In the genomic region with DNA sequence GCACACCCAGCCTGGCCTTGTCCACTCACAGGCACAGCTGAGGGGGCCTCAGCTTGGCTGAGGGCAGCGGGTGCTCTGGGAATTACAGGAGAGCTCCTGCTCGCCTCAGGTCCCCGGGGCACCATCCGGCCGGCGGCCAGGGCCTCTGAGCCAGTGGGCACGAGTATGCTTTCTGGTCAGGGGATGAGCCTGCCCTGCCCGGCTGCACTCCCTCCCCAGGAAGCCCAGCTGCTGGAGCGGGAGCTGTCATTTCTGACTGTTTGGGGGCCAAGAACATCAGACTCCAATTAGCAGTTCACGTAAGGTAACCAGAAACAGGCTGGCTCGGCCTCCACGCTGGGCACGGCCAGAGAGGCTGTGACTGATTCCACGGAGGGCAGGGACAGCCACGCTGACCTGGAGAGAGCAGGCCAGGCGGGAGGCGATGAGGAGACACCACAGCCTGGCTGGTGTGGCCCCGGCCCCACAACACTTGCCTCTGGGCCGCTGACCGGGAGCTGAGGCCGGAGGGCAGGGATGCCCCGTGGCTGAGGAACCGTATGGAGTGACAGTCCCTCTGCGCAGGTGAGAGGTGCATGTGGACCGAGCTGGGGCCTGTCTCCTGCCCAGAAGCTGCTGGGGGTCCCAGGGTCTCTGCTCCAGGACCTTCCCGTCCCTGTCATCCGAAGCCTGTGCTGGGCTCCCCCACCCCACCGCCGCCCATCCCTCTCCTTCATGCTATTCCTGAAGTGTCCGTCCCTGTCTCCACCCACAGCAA, we compare ENCODE assay signal across 13 cellular contexts. TPM values are rescaled to one million over a fixed set of nuclear protein-coding genes. Genes with fewer than 3 reads are reported as not detected.
DNase-seq lines count a peak whose midpoint lies in the region; ATAC-seq and TF ChIP-seq lines count a peak whose summit lies in the region.
"Had no signal": no experiment of that assay in that cellular context is flagged by ENCODE, and none has a peak within 500 bp of the region (broad histone marks: within the 10 kb centered on the region; RNA-seq: fewer than 3 reads in every experiment).

No MANE protein-coding gene starts in this region.

- H3K4me3 ChIP-seq in hepatocyte (no peak overlapping the region), gastrocnemius medialis (peak overlapping the region in 1 of 4 donors; percentile 10)

- H4K20me1 ChIP-seq in hepatocyte (ENCODE audit: insufficient read depth, poor library complexity, severe bottlenecking) = peaks cover 28% of the 10 kb centered on the region

- no peak overlapping the region for H3K4me3 Mint-ChIP-seq in activated T-helper 2 cell treated with anti-CD3 and anti-CD28 coated beads, Interferon-gamma antibody, Interleukin-2, Interleukin-4, amounts not matched to agents 10 μg/mL and 5 μg/mL and 100 μg/mL, durations not matched to agents 14 hours and 24 hours and 36 hours (ENCODE audit: low read depth)

- no peaks in the 10 kb centered on the region for H3K36me3 Mint-ChIP-seq in activated T-helper 2 cell treated with anti-CD3 and anti-CD28 coated beads, Interferon-gamma antibody, Interleukin-2, Interleukin-4, amounts not matched to agents 10 μg/mL and 5 μg/mL and 100 μg/mL, durations not matched to agents 14 hours and 24 hours and 36 hours (ENCODE audit: low read depth)

- no peak overlapping the region for H2AFZ ChIP-seq in hepatocyte

- H3K9me2 ChIP-seq in hepatocyte (replicated peaks; ENCODE audit: insufficient read depth) = no peaks in the 10 kb centered on the region

- H3K9me3 Mint-ChIP-seq in activated T-helper 2 cell treated with anti-CD3 and anti-CD28 coated beads, Interferon-gamma antibody, Interleukin-2, Interleukin-4, amounts not matched to agents 10 μg/mL and 5 μg/mL and 100 μg/mL, durations not matched to agents 14 hours and 24 hours and 36 hours = no peaks in the 10 kb centered on the region

- no peak for TF ChIP-seq POLR2A in gastrocnemius medialis (IDR thresholded peaks at IDR 0.05)

- DNase-seq in D341Med (ENCODE audit: low spot score) = peak; percentile 26
- DNase-seq in caudate nucleus (lab: John Stamatoyannopoulos, UW) = peak in 2 of 61 donors; percentile 26 to 52
- no peak for DNase-seq in hepatocyte (ENCODE audit: low spot score)
- DNase-seq in gastrocnemius medialis = peak in 1 of 2 donors; percentile 82
- DNase-seq in activated T-helper 2 cell treated with anti-CD3 and anti-CD28 coated beads, Interferon-gamma antibody, Interleukin-2, Interleukin-4, amounts not matched to agents 10 μg/mL and 5 μg/mL and 100 μg/mL, durations not matched to agents 14 hours and 24 hours and 36 hours (ENCODE audit: low spot score) = no peak
- DNase-seq in NCI-H2029 (lab: John Stamatoyannopoulos, UW) = no peak
- DNase-seq in middle frontal gyrus (ENCODE audit: extremely low spot score, low spot score) = no peak
- DNase-seq: dermis blood vessel endothelial cell; KBM-7; NCI-H1436; NCI-H526 treated with DMSO at 0.1 percent for 48 hours; stimulated activated CD8-positive, alpha-beta memory T cell treated with anti-CD3 and anti-CD28 coated beads, Interleukin-4, amount 100 ng/mL, for 48 hours had no signal

- in situ Hi-C loops in gastrocnemius medialis (cut with MboI; ENCODE audit: low sequenced_read_pairs in 4 of 4) = loop anchor here in 2 of 4 donors (5.0 to 10.0 kb wide), 2 partner anchors 84 to 92 kb away; a partner anchor contains a TSS

- H3K27ac Mint-ChIP-seq in activated T-helper 2 cell treated with anti-CD3 and anti-CD28 coated beads, Interferon-gamma antibody, Interleukin-2, Interleukin-4, amounts not matched to agents 10 μg/mL and 5 μg/mL and 100 μg/mL, durations not matched to agents 14 hours and 24 hours and 36 hours = no peak overlapping the region

- H3K9me3 ChIP-seq in hepatocyte (ENCODE audit: low read depth) (no peaks in the 10 kb centered on the region), gastrocnemius medialis (no peaks in the 10 kb centered on the region)

- H3K27me3 ChIP-seq in hepatocyte (no peaks in the 10 kb centered on the region), gastrocnemius medialis (no peaks in the 10 kb centered on the region)

- peaks cover 56% of the 10 kb centered on the region for H3K79me2 ChIP-seq in hepatocyte

- no peak for TF ChIP-seq CTCF in hepatocyte (IDR thresholded peaks at IDR 0.05; ENCODE audit: poor library complexity)
- TF ChIP-seq CTCF in gastrocnemius medialis (IDR thresholded peaks at IDR 0.05 in 4 of 5, conservative IDR thresholded peaks at IDR 0.05 in 1 of 5) = no peak

- H3K4me1 Mint-ChIP-seq in activated T-helper 2 cell treated with anti-CD3 and anti-CD28 coated beads, Interferon-gamma antibody, Interleukin-2, Interleukin-4, amounts not matched to agents 10 μg/mL and 5 μg/mL and 100 μg/mL, durations not matched to agents 14 hours and 24 hours and 36 hours (ENCODE audit: low read depth) = no peaks in the 10 kb centered on the region

- H3K36me3 ChIP-seq in hepatocyte (replicated peaks; ENCODE audit: insufficient read depth, low read depth) = no peaks in the 10 kb centered on the region
- no peaks in the 10 kb centered on the region for H3K36me3 ChIP-seq in gastrocnemius medialis

- H3K27me3 Mint-ChIP-seq in activated T-helper 2 cell treated with anti-CD3 and anti-CD28 coated beads, Interferon-gamma antibody, Interleukin-2, Interleukin-4, amounts not matched to agents 10 μg/mL and 5 μg/mL and 100 μg/mL, durations not matched to agents 14 hours and 24 hours and 36 hours (ENCODE audit: low read depth) = no peaks in the 10 kb centered on the region

- 87% methylated on average over 30 of the region's 30 CpGs for WGBS in hepatocyte (ENCODE audit: low lambda C conversion rate, missing lambda C conversion rate)

- H3K4me1 ChIP-seq in hepatocyte (ENCODE audit: insufficient read depth) = peaks cover 56% of the 10 kb centered on the region
- peaks cover 78% of the 10 kb centered on the region in 2 donors for H3K4me1 ChIP-seq in gastrocnemius medialis

- H3K27ac ChIP-seq in caudate nucleus (ENCODE audit: low read depth, low read length) = peak overlapping the region; percentile 60
- peak overlapping the region; percentile 90 for H3K27ac ChIP-seq in hepatocyte
- H3K27ac ChIP-seq in gastrocnemius medialis = peak overlapping the region; percentile 79 to 87 (median 84)

- intact Hi-C loops in gastrocnemius medialis (cut with DNase I; ENCODE audit: low total_unique reads) = loop anchor here (2.0 to 5.0 kb wide), 3 partner anchors 14 to 87 kb away; a partner anchor contains a TSS
- intact Hi-C loops in activated T-helper 2 cell treated with anti-CD3 and anti-CD28 coated beads, Interferon-gamma antibody, Interleukin-2, Interleukin-4, amounts not matched to agents 10 μg/mL and 5 μg/mL and 100 μg/mL, durations not matched to agents 14 hours and 24 hours and 36 hours (cut with micrococcal nuclease) = no loop called here

- peak; percentile 40 to 63 for ATAC-seq in gastrocnemius medialis
- ATAC-seq in GM18520 (IDR thresholded peaks at IDR 0.05; ENCODE audit: unreplicated experiment) = no peak

- no peak overlapping the region for H3K4me2 ChIP-seq in hepatocyte

RNA-seq across cellular contexts. Expression of a gene that starts 15.5 kb away (rescaled TPM):
- 69.4 and 69.5 TPM in 2 replicates for total RNA-seq in hepatocyte
- polyA plus RNA-seq in hepatocyte = 26.2 and 33.1 TPM in 2 replicates
- total RNA-seq in gastrocnemius medialis = 10 to 100 TPM; 44.2 to 50.1 (median 46.1) TPM
- total RNA-seq in activated T-helper 2 cell treated with anti-CD3 and anti-CD28 coated beads, Interferon-gamma antibody, Interleukin-2, Interleukin-4, amounts not matched to agents 10 μg/mL and 5 μg/mL and 100 μg/mL, durations not matched to agents 14 hours and 24 hours and 36 hours = 26.1 and 26.5 TPM in 2 replicates
